Comparison of ENCODE assay signal across 9 cellular contexts in the genomic region with DNA sequence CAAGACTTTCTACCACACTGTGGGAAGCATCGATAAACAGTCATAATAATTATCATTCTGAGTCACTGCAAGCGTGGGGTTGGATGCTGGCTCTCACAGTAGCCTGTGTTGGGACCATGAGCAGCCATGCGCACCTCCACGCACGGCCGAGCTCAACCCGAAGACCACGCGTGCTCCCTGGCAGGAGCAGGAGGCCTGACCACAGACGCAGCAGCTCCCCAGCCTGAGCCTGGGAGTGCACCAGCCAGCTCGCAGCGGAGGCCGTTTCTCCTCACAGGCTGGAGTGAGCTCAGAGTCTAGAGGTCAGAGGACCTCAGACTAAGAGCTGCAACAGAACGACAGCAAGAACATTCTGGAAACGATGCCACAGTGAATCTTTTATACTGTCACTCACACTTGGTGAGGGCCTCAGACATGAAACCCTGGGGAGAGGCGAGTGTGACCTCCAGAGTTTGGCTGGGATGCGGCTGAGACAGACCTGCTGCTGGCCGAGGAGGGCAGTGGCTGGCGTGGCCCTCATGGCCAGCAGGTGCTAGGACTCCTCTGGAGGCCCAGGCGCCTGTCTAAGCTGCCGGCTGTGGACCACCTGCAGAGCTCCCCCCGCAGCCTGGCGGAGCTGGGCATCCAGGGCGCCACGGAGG. TPM values are rescaled to one million over a fixed set of nuclear protein-coding genes. Genes with fewer than 3 reads are reported as not detected.
DNase-seq lines count a peak whose midpoint lies in the region; TF ChIP-seq lines count a peak whose summit lies in the region.
"Had no signal": no experiment of that assay in that cellular context is flagged by ENCODE, and none has a peak within 500 bp of the region (broad histone marks: within the 10 kb centered on the region; RNA-seq: fewer than 3 reads in every experiment).

No MANE protein-coding gene starts in this region.

- peaks cover 13% of the 10 kb centered on the region for H3K36me3 Mint-ChIP-seq in activated T-helper 1 cell treated with anti-CD3 and anti-CD28 coated beads, Interleukin-12 subunit alpha, Interleukin-12 subunit beta, Interleukin-2, Interleukin-4 antibody, amounts not matched to agents 30 ng/mL and 10 ng/mL and 1 ng/mL, durations not matched to agents 14 hours and 24 hours and 36 hours (ENCODE audit: low read depth)
- no peaks in the 10 kb centered on the region for H3K36me3 Mint-ChIP-seq in neural crest cell (ENCODE audit: low read depth)

- no peaks in the 10 kb centered on the region for H3K9me3 Mint-ChIP-seq in activated T-helper 1 cell treated with anti-CD3 and anti-CD28 coated beads, Interleukin-12 subunit alpha, Interleukin-12 subunit beta, Interleukin-2, Interleukin-4 antibody, amounts not matched to agents 30 ng/mL and 10 ng/mL and 1 ng/mL, durations not matched to agents 14 hours and 24 hours and 36 hours
- no peaks in the 10 kb centered on the region for H3K9me3 Mint-ChIP-seq in neural crest cell

- peak overlapping the region; percentile 19 for H3K27ac Mint-ChIP-seq in activated T-helper 1 cell treated with anti-CD3 and anti-CD28 coated beads, Interleukin-12 subunit alpha, Interleukin-12 subunit beta, Interleukin-2, Interleukin-4 antibody, amounts not matched to agents 30 ng/mL and 10 ng/mL and 1 ng/mL, durations not matched to agents 14 hours and 24 hours and 36 hours
- H3K27ac Mint-ChIP-seq in neural crest cell (ENCODE audit: unreplicated experiment), result no peak overlapping the region

- DNase-seq in GM10266 (ENCODE audit: extremely low spot score) (peak; percentile 61), GM20000 (ENCODE audit: low spot score) (peak; percentile 63), neural crest cell (ENCODE audit: low read depth, low spot score) (no peak), NCI-H2029 treated with DMSO at 0.1 percent for 48 hours (lab: John Stamatoyannopoulos, UW) (no peak), pons (ENCODE audit: low spot score) (no peak), NCI-H146 (lab: John Stamatoyannopoulos, UW) (no peak)
- DNase-seq in activated T-helper 1 cell treated with anti-CD3 and anti-CD28 coated beads, Interleukin-12 subunit alpha, Interleukin-12 subunit beta, Interleukin-2, Interleukin-4 antibody, amounts not matched to agents 30 ng/mL and 10 ng/mL and 1 ng/mL, durations not matched to agents 14 hours and 24 hours and 36 hours (ENCODE audit: low spot score), result no peak
- DNase-seq: activated CD4-positive, alpha-beta T cell treated with anti-CD3 and anti-CD28 coated beads for 1 hour; anterior cingulate cortex had no signal

- intact Hi-C loops in activated T-helper 1 cell treated with anti-CD3 and anti-CD28 coated beads, Interleukin-12 subunit alpha, Interleukin-12 subunit beta, Interleukin-2, Interleukin-4 antibody, amounts not matched to agents 30 ng/mL and 10 ng/mL and 1 ng/mL, durations not matched to agents 14 hours and 24 hours and 36 hours (cut with micrococcal nuclease), result no loop called here

- no peak overlapping the region for H3K4me3 Mint-ChIP-seq in activated T-helper 1 cell treated with anti-CD3 and anti-CD28 coated beads, Interleukin-12 subunit alpha, Interleukin-12 subunit beta, Interleukin-2, Interleukin-4 antibody, amounts not matched to agents 30 ng/mL and 10 ng/mL and 1 ng/mL, durations not matched to agents 14 hours and 24 hours and 36 hours
- H3K4me3 Mint-ChIP-seq in neural crest cell, result peak overlapping the region; percentile 81

- H3K27me3 Mint-ChIP-seq in activated T-helper 1 cell treated with anti-CD3 and anti-CD28 coated beads, Interleukin-12 subunit alpha, Interleukin-12 subunit beta, Interleukin-2, Interleukin-4 antibody, amounts not matched to agents 30 ng/mL and 10 ng/mL and 1 ng/mL, durations not matched to agents 14 hours and 24 hours and 36 hours (ENCODE audit: insufficient read depth), result peaks cover 2% of the 10 kb centered on the region
- H3K27me3 Mint-ChIP-seq in neural crest cell (ENCODE audit: low read depth), result peaks cover 4% of the 10 kb centered on the region

- peaks cover 5% of the 10 kb centered on the region for H3K4me1 Mint-ChIP-seq in activated T-helper 1 cell treated with anti-CD3 and anti-CD28 coated beads, Interleukin-12 subunit alpha, Interleukin-12 subunit beta, Interleukin-2, Interleukin-4 antibody, amounts not matched to agents 30 ng/mL and 10 ng/mL and 1 ng/mL, durations not matched to agents 14 hours and 24 hours and 36 hours (ENCODE audit: low read depth)
- peaks cover 15% of the 10 kb centered on the region for H3K4me1 Mint-ChIP-seq in neural crest cell

- TF ChIP-seq CTCF in GM10266 (IDR thresholded peaks at IDR 0.05; ENCODE audit: control insufficient read depth, insufficient read depth, low read depth, missing control alignments) (no peak), GM20000 (IDR thresholded peaks at IDR 0.05; ENCODE audit: extremely low read depth, missing control alignments) (no peak), neural crest cell (conservative IDR thresholded peaks at IDR 0.05) (no peak)

RNA-seq across cellular contexts. Expression of gene NDUFAF8, which starts 6.0 kb away (rescaled TPM):
- 71.9 and 78.3 TPM in 2 replicates for total RNA-seq in activated T-helper 1 cell treated with anti-CD3 and anti-CD28 coated beads, Interleukin-12 subunit alpha, Interleukin-12 subunit beta, Interleukin-2, Interleukin-4 antibody, amounts not matched to agents 30 ng/mL and 10 ng/mL and 1 ng/mL, durations not matched to agents 14 hours and 24 hours and 36 hours
- total RNA-seq in neural crest cell, result 54.5 and 68.2 TPM in 2 replicates

RNA-seq across cellular contexts. Expression of gene TEPSIN, which starts 6.3 kb away (rescaled TPM):
- 37.7 and 41.0 TPM in 2 replicates for total RNA-seq in activated T-helper 1 cell treated with anti-CD3 and anti-CD28 coated beads, Interleukin-12 subunit alpha, Interleukin-12 subunit beta, Interleukin-2, Interleukin-4 antibody, amounts not matched to agents 30 ng/mL and 10 ng/mL and 1 ng/mL, durations not matched to agents 14 hours and 24 hours and 36 hours
- total RNA-seq in neural crest cell, result 36.9 and 40.4 TPM in 2 replicates

RNA-seq across cellular contexts. Expression of gene CEP131, which starts 22.4 kb away (rescaled TPM):
- total RNA-seq in activated T-helper 1 cell treated with anti-CD3 and anti-CD28 coated beads, Interleukin-12 subunit alpha, Interleukin-12 subunit beta, Interleukin-2, Interleukin-4 antibody, amounts not matched to agents 30 ng/mL and 10 ng/mL and 1 ng/mL, durations not matched to agents 14 hours and 24 hours and 36 hours, result 17.5 and 18.7 TPM in 2 replicates
- total RNA-seq in neural crest cell, result 40.7 and 42.5 TPM in 2 replicates

RNA-seq across cellular contexts. Expression of gene SLC38A10, which starts 50.0 kb away (rescaled TPM):
- total RNA-seq in activated T-helper 1 cell treated with anti-CD3 and anti-CD28 coated beads, Interleukin-12 subunit alpha, Interleukin-12 subunit beta, Interleukin-2, Interleukin-4 antibody, amounts not matched to agents 30 ng/mL and 10 ng/mL and 1 ng/mL, durations not matched to agents 14 hours and 24 hours and 36 hours, result 99.7 and 101 TPM in 2 replicates
- 59.6 and 63.3 TPM in 2 replicates for total RNA-seq in neural crest cell

Comparison
In these comparisons a context has a peak if more than half of its experiments do, and no peak if none do; other contexts are left out.
1. DNase-seq: peak in GM10266 (single experiment) and GM20000 (single experiment); none in activated T-helper 1 cell treated with anti-CD3 and anti-CD28 coated beads, Interleukin-12 subunit alpha, Interleukin-12 subunit beta, Interleukin-2, Interleukin-4 antibody, amounts not matched to agents 30 ng/mL and 10 ng/mL and 1 ng/mL, durations not matched to agents 14 hours and 24 hours and 36 hours (single experiment), neural crest cell (single experiment), NCI-H2029 treated with DMSO at 0.1 percent for 48 hours (single experiment), pons (single experiment) and NCI-H146 (single experiment).